In the genomic region with DNA sequence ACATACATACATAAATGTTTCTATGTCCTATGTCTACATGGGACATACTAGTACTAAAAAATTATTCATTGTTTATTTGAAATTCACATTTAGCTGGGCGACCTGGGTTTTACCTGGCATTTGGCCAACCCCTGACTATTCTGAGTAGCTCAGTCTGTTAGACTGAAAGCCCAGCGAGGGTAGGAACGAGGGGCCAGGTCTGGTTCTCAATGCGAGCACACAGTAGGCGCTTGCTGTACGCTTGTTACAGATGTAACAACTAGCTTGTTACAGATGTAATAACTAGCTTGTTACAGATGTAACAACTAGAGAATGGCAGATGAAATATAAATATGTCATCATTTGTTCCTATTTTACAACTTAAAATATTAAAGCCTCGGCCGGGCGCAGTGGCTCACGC, we compare ENCODE assay signal across 11 cellular contexts. TPM values are rescaled to one million over a fixed set of nuclear protein-coding genes. Genes with fewer than 3 reads are reported as not detected.
DNase-seq lines count a peak whose midpoint lies in the region; ATAC-seq and TF ChIP-seq lines count a peak whose summit lies in the region.
"Had no signal": no experiment of that assay in that cellular context is flagged by ENCODE, and none has a peak within 500 bp of the region (broad histone marks: within the 10 kb centered on the region; RNA-seq: fewer than 3 reads in every experiment).

No MANE protein-coding gene starts in this region.

- intact Hi-C loops in transverse colon (cut with DNase I; ENCODE audit: low total_unique reads), result no loop called here

- no peak overlapping the region for H3K27ac Mint-ChIP-seq in activated naive CD4-positive, alpha-beta T cell treated with anti-CD3 and anti-CD28 coated beads, Interleukin-2, amount 50 U/mL, for 24 hours
- no peak overlapping the region for H3K27ac Mint-ChIP-seq in T-helper 17 cell

- no peak for TF ChIP-seq EP300 in transverse colon (IDR thresholded peaks at IDR 0.05; ENCODE audit: low read depth)

- H3K9me3 Mint-ChIP-seq in activated naive CD4-positive, alpha-beta T cell treated with anti-CD3 and anti-CD28 coated beads, Interleukin-2, amount 50 U/mL, for 24 hours, result no peaks in the 10 kb centered on the region
- H3K9me3 Mint-ChIP-seq: memory B cell had no signal

- H3K9me3 ChIP-seq in T-helper 17 cell (ENCODE audit: control insufficient read depth, low read length, poor library complexity, severe bottlenecking), result no peaks in the 10 kb centered on the region
- H3K9me3 ChIP-seq in iPS-15b (ENCODE audit: control insufficient read depth, insufficient read depth, low read length), result no peaks in the 10 kb centered on the region
- no peaks in the 10 kb centered on the region for H3K9me3 ChIP-seq in transverse colon
- H3K9me3 ChIP-seq in right atrium auricular region, result no peaks in the 10 kb centered on the region

- H3K4me1 ChIP-seq in iPS-15b (ENCODE audit: control insufficient read depth, insufficient read depth, low read length), result peaks cover 2% of the 10 kb centered on the region
- H3K4me1 ChIP-seq in transverse colon, result peaks cover 16 to 44% (median 28%) of the 10 kb centered on the region in 4 donors
- peaks cover 0 to 41% of the 10 kb centered on the region in 2 donors for H3K4me1 ChIP-seq in right atrium auricular region

- peaks cover 28% of the 10 kb centered on the region for H3K4me1 Mint-ChIP-seq in activated naive CD4-positive, alpha-beta T cell treated with anti-CD3 and anti-CD28 coated beads, Interleukin-2, amount 50 U/mL, for 24 hours
- peaks cover 23% of the 10 kb centered on the region for H3K4me1 Mint-ChIP-seq in T-helper 17 cell

- no peak for TF ChIP-seq POLR2A in transverse colon (IDR thresholded peaks at IDR 0.05)

- H3K4me3 Mint-ChIP-seq in activated naive CD4-positive, alpha-beta T cell treated with anti-CD3 and anti-CD28 coated beads, Interleukin-2, amount 50 U/mL, for 24 hours, result peak overlapping the region; percentile 20
- peak overlapping the region; percentile 28 for H3K4me3 Mint-ChIP-seq in T-helper 17 cell

- no peak for ATAC-seq in T-helper 17 cell

- WGBS in transverse colon (ENCODE audit: low coverage in 1 of 2), 2 donors, result 46 to 60% methylated on average over 6 to 10 of the region's 10 CpGs

- H3K27me3 ChIP-seq in iPS-15b (ENCODE audit: control insufficient read depth, insufficient read depth, low read length) (no peaks in the 10 kb centered on the region), transverse colon (peaks cover 2% of the 10 kb centered on the region), right atrium auricular region (no peaks in the 10 kb centered on the region)

- H3K36me3 ChIP-seq in iPS-15b (ENCODE audit: control insufficient read depth, insufficient read depth, low read length) (peaks cover 8% of the 10 kb centered on the region), transverse colon (no peaks in the 10 kb centered on the region), right atrium auricular region (no peaks in the 10 kb centered on the region)

- no peak overlapping the region for H3K9ac ChIP-seq in iPS-15b (ENCODE audit: low read depth, low read length)

- H3K36me3 Mint-ChIP-seq in activated naive CD4-positive, alpha-beta T cell treated with anti-CD3 and anti-CD28 coated beads, Interleukin-2, amount 50 U/mL, for 24 hours, result no peaks in the 10 kb centered on the region
- H3K36me3 Mint-ChIP-seq in T-helper 17 cell (ENCODE audit: low read depth), result peaks cover 2% of the 10 kb centered on the region

- in situ Hi-C loops in transverse colon (cut with MboI; ENCODE audit: low pct_ligation_motif_present in 1 of 4, low pct_unique_long_range_greater_than_20kb in 1 of 4, low sequenced_read_pairs in 3 of 4), result no loop called here
- in situ Hi-C loops in GM13976 (cut with MboI; ENCODE audit: low sequenced_read_pairs, unreplicated experiment), result no loop called here

- peak overlapping the region; percentile 80 to 99 (median 88) for H3K27ac ChIP-seq in transverse colon
- H3K27ac ChIP-seq in right atrium auricular region, result no peak overlapping the region

- no peak for DNase-seq in activated naive CD4-positive, alpha-beta T cell (lab: John Stamatoyannopoulos, UW)
- DNase-seq in T-helper 17 cell, result no peak
- no peak for DNase-seq in transverse colon
- DNase-seq in stimulated activated CD8-positive, alpha-beta memory T cell treated with anti-CD3 and anti-CD28 coated beads, Interleukin-4, amount 100 ng/mL, for 48 hours, result no peak
- no peak for DNase-seq in GM13976 (ENCODE audit: low spot score)
- no peak for DNase-seq in right atrium auricular region (ENCODE audit: low spot score)
- DNase-seq: activated CD8-positive, alpha-beta memory T cell treated with anti-CD3 and anti-CD28 coated beads, Interleukin-2, amount 50 U/mL, for 48 hours; stimulated activated CD4-positive, alpha-beta T cell treated with anti-CD3 and anti-CD28 coated beads, Interleukin-15, amount 100 ng/mL, for 24 hours had no signal

- no peaks in the 10 kb centered on the region for H3K27me3 Mint-ChIP-seq in activated naive CD4-positive, alpha-beta T cell treated with anti-CD3 and anti-CD28 coated beads, Interleukin-2, amount 50 U/mL, for 24 hours
- H3K27me3 Mint-ChIP-seq in T-helper 17 cell, result no peaks in the 10 kb centered on the region

- H3K4me3 ChIP-seq in iPS-15b (ENCODE audit: low read depth, low read length) (peak overlapping the region; percentile 78), transverse colon (peak overlapping the region in 1 of 4 donors; percentile 62), right atrium auricular region (no peak overlapping the region)

- TF ChIP-seq CTCF in transverse colon (IDR thresholded peaks at IDR 0.05) (no peak), GM13976 (IDR thresholded peaks at IDR 0.05; ENCODE audit: borderline replicate concordance, control extremely low read depth, extremely low read depth, insufficient read depth, missing control alignments) (no peak), right atrium auricular region (IDR thresholded peaks at IDR 0.05) (no peak)

RNA-seq across cellular contexts. Expression of gene ANO8, which starts 0.9 kb away (rescaled TPM):
- total RNA-seq in T-helper 17 cell (10 to 100 TPM; 15.9 to 17.7 TPM), transverse colon (10 to 100 TPM in 2 of 4 donors, 1 to 10 TPM in 2; 6.7 to 73.0 (median 10.3) TPM), right atrium auricular region (1 to 10 TPM; 4.2 to 5.2 TPM)

RNA-seq across cellular contexts. Expression of gene GTPBP3, which starts 1.8 kb away (rescaled TPM):
- total RNA-seq in T-helper 17 cell (10 to 100 TPM; 27.5 to 33.3 TPM), transverse colon (100 to 1,000 TPM in 1 of 4 donors, 10 to 100 TPM in 3; 24.7 to 206 (median 30.5) TPM), right atrium auricular region (10 to 100 TPM in 1 of 2 donors, 1 to 10 TPM in 1; 6.0 to 16.8 TPM)

RNA-seq across cellular contexts. Expression of gene DDA1, which starts 26.2 kb away (rescaled TPM):
- total RNA-seq in T-helper 17 cell (10 to 100 TPM; 40.3 to 50.3 TPM), transverse colon (10 to 100 TPM; 20.6 to 98.1 (median 22.0) TPM), right atrium auricular region (10 to 100 TPM; 22.2 to 40.1 TPM)

RNA-seq across cellular contexts. Expression of gene MRPL34, which starts 29.9 kb away (rescaled TPM):
- 10 to 100 TPM; 47.0 to 47.1 TPM for total RNA-seq in T-helper 17 cell
- total RNA-seq in transverse colon, result 100 to 1,000 TPM; 243 to 390 (median 272) TPM
- total RNA-seq in right atrium auricular region, result 100 to 1,000 TPM; 203 to 254 TPM

RNA-seq across cellular contexts. Expression of gene ABHD8, which starts 32.4 kb away (rescaled TPM):
- total RNA-seq in T-helper 17 cell (1 to 10 TPM; 5.0 to 7.1 TPM), transverse colon (10 to 100 TPM in 1 of 4 donors, 1 to 10 TPM in 3; 6.0 to 14.1 (median 9.1) TPM), right atrium auricular region (10 to 100 TPM; 11.8 to 15.8 TPM)

Comparison
In these comparisons a context has a peak if more than half of its experiments do, and no peak if none do; other contexts are left out.
1. H3K27ac ChIP-seq: peak in transverse colon (4 of 4); none in right atrium auricular region (0 of 2).